ENCODE assay signal across 8 cellular contexts in the genomic region with DNA sequence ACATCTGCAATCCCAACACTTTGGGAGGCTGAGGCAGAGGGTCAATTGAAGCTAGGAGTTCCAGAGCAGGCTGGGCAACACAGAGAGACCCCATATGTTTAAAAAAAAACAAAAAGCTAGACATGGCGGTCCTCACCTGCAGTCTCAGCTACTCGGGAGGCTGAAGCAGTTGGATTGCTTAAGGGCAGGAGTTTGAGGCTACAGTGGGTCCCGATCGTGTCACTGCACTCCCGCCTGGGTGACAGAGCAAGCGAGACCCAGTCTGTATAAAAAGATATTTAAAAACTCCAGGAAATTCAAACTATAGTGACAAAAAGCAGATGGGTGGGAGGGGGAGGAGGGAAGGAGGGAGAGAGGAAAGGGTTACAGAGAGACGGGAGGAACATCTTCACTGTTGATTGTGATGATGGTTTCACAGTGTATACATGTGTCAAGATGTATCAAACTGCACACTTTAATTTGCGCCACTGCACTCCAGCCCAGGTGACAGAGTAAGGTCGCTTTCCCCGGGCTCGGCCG. TPM values are rescaled to one million over a fixed set of nuclear protein-coding genes. Genes with fewer than 3 reads are reported as not detected.
DNase-seq lines count a peak whose midpoint lies in the region; ATAC-seq and TF ChIP-seq lines count a peak whose summit lies in the region.

No MANE protein-coding gene starts in this region.

- H3K4me1 ChIP-seq in CD8-positive, alpha-beta T cell (ENCODE audit: insufficient read depth, low read length) = peaks cover 25% of the 10 kb centered on the region
- H3K4me1 ChIP-seq in HEK293 (ENCODE audit: control insufficient read depth, insufficient read depth, low read length) = peaks cover 5% of the 10 kb centered on the region; the same call in 1 of the 2 replicates
- peaks cover 2% of the 10 kb centered on the region for H3K4me1 ChIP-seq in right cardiac atrium (ENCODE audit: control insufficient read depth, insufficient read depth, low read length)

- H3K4me3 ChIP-seq in CD8-positive, alpha-beta T cell (ENCODE audit: low read depth, low read length) = peak overlapping the region; percentile 75
- H3K4me3 ChIP-seq in HEK293 (ENCODE audit: low read depth, low read length) (peak overlapping the region; percentile 62), right cardiac atrium (ENCODE audit: low read length) (peak overlapping the region; percentile 90)

- no peaks in the 10 kb centered on the region for H3K36me3 ChIP-seq in CD8-positive, alpha-beta T cell (ENCODE audit: insufficient read depth, low read length)
- no peaks in the 10 kb centered on the region; a peak in 1 of 3 replicates for H3K36me3 ChIP-seq in HEK293 (ENCODE audit: control insufficient read depth in 2 of 2, insufficient read depth in 1 of 2, low read length in 2 of 2)

- no peaks in the 10 kb centered on the region for H3K27me3 ChIP-seq in CD8-positive, alpha-beta T cell (ENCODE audit: insufficient read depth, low read length)
- no peaks in the 10 kb centered on the region for H3K27me3 ChIP-seq in right cardiac atrium (ENCODE audit: control insufficient read depth, insufficient read depth)

- peak; percentile 2 for ATAC-seq in CD8-positive, alpha-beta T cell
- ATAC-seq in activated CD8-positive, alpha-beta T cell treated with anti-CD3 and anti-CD28 coated beads, Interleukin-2, amount 10 ng/mL, durations not matched to agents 7 days and 5 days = no peak
- ATAC-seq in right cardiac atrium = peak in 1 of 2 donors; percentile 33
- peak; percentile 43 for ATAC-seq in stimulated activated effector memory CD8-positive, alpha-beta T cell treated with anti-CD3 and anti-CD28 coated beads, Interleukin-12 subunit alpha, Interleukin-12 subunit beta, amount 100 ng/mL, for 72 hours

- DNase-seq in CD8-positive, alpha-beta T cell = no peak
- DNase-seq in activated CD8-positive, alpha-beta T cell treated with anti-CD3 and anti-CD28 coated beads, Interleukin-2, amount 10 ng/mL, durations not matched to agents 7 days and 5 days = no peak
- no peak for DNase-seq in right cardiac atrium
- peak in 1 of 2 donors; percentile 52 for DNase-seq in stimulated activated effector memory CD8-positive, alpha-beta T cell treated with anti-CD3 and anti-CD28 coated beads, Interleukin-12 subunit alpha, Interleukin-12 subunit beta, amount 100 ng/mL, for 72 hours (ENCODE audit: low spot score in 2 of 2)
- DNase-seq in activated CD4-positive, CD25-positive, alpha-beta regulatory T cell treated with anti-CD3 and anti-CD28 coated beads, Interleukin-2, amount 50 U/mL, for 72 hours = no peak
- no peak for DNase-seq in inferior parietal cortex (ENCODE audit: extremely low spot score)
- no peak for DNase-seq in stimulated activated CD4-positive, alpha-beta T cell treated with anti-CD3 and anti-CD28 coated beads, Interleukin-4, amount 100 ng/mL, for 4 hours

- CTCF ChIA-PET in CD8-positive, alpha-beta T cell (lab: Charles Lee) = interaction anchor here (1.5 kb wide), 1 partner anchor 19 kb away, joined by 11 read pairs; no protein-coding TSS in a partner anchor
- CTCF ChIA-PET in HEK293 (lab: Yijun Ruan, JAX) = interaction anchor here (0.8 to 3.3 kb wide), 3 partner anchors 16 to 23 kb away, joined by 3 to 67 read pairs (median 3); no protein-coding TSS in a partner anchor
- CTCF ChIA-PET in activated CD8-positive, alpha-beta T cell treated with anti-CD3 and anti-CD28 coated beads, Interleukin-2, amount 10 ng/mL, durations not matched to agents 7 days and 5 days (lab: Charles Lee) = interaction anchor here (0.7 to 3.3 kb wide), 3 partner anchors 19 to 176 kb away, joined by 3 to 64 read pairs (median 4); no protein-coding TSS in a partner anchor

- peaks cover 48% of the 10 kb centered on the region for H3K4me1 Mint-ChIP-seq in CD8-positive, alpha-beta T cell (ENCODE audit: low read depth)
- peaks cover 41% of the 10 kb centered on the region for H3K4me1 Mint-ChIP-seq in activated CD8-positive, alpha-beta T cell treated with anti-CD3 and anti-CD28 coated beads, Interleukin-2, amount 10 ng/mL, durations not matched to agents 7 days and 5 days (ENCODE audit: low read depth)
- H3K4me1 Mint-ChIP-seq in stimulated activated effector memory CD8-positive, alpha-beta T cell treated with anti-CD3 and anti-CD28 coated beads, Interleukin-12 subunit alpha, Interleukin-12 subunit beta, amount 100 ng/mL, for 72 hours = peaks cover 53% of the 10 kb centered on the region

- TF ChIP-seq CTCF in CD8-positive, alpha-beta T cell (IDR thresholded peaks at IDR 0.05) = no peak
- TF ChIP-seq CTCF in HEK293 (tag by site-specific recombination; IDR thresholded peaks at IDR 0.05) = no peak

- no peaks in the 10 kb centered on the region for H3K27me3 Mint-ChIP-seq in CD8-positive, alpha-beta T cell (ENCODE audit: low read depth)
- no peaks in the 10 kb centered on the region for H3K27me3 Mint-ChIP-seq in activated CD8-positive, alpha-beta T cell treated with anti-CD3 and anti-CD28 coated beads, Interleukin-2, amount 10 ng/mL, durations not matched to agents 7 days and 5 days (ENCODE audit: low read depth)

- H3K36me3 Mint-ChIP-seq in CD8-positive, alpha-beta T cell = peaks cover 19% of the 10 kb centered on the region
- H3K36me3 Mint-ChIP-seq in activated CD8-positive, alpha-beta T cell treated with anti-CD3 and anti-CD28 coated beads, Interleukin-2, amount 10 ng/mL, durations not matched to agents 7 days and 5 days (ENCODE audit: low read depth) = peaks cover 34% of the 10 kb centered on the region
- peaks cover 52% of the 10 kb centered on the region for H3K36me3 Mint-ChIP-seq in stimulated activated effector memory CD8-positive, alpha-beta T cell treated with anti-CD3 and anti-CD28 coated beads, Interleukin-12 subunit alpha, Interleukin-12 subunit beta, amount 100 ng/mL, for 72 hours

- peak overlapping the region; percentile 93 for H3K4me3 Mint-ChIP-seq in CD8-positive, alpha-beta T cell
- peak overlapping the region; percentile 92 for H3K4me3 Mint-ChIP-seq in activated CD8-positive, alpha-beta T cell treated with anti-CD3 and anti-CD28 coated beads, Interleukin-2, amount 10 ng/mL, durations not matched to agents 7 days and 5 days
- H3K4me3 Mint-ChIP-seq in stimulated activated effector memory CD8-positive, alpha-beta T cell treated with anti-CD3 and anti-CD28 coated beads, Interleukin-12 subunit alpha, Interleukin-12 subunit beta, amount 100 ng/mL, for 72 hours = peak overlapping the region; percentile 87

- WGBS in right cardiac atrium = 1% methylated on average over 12 of the region's 12 CpGs

- H3K27ac ChIP-seq in CD8-positive, alpha-beta T cell (ENCODE audit: low read depth, low read length) = peak overlapping the region; percentile 67
- H3K27ac ChIP-seq in HEK293 (ENCODE audit: extremely low read depth, low read depth, low read length) (peak overlapping the region; percentile 98), right cardiac atrium (ENCODE audit: low read length) (peak overlapping the region; percentile 94)

- no peaks in the 10 kb centered on the region for H3K9me3 ChIP-seq in CD8-positive, alpha-beta T cell (ENCODE audit: low read length)
- H3K9me3 ChIP-seq in HEK293 (ENCODE audit: control insufficient read depth, insufficient read depth, low read depth, low read length) (no peaks in the 10 kb centered on the region), right cardiac atrium (ENCODE audit: control insufficient read depth, low read length) (no peaks in the 10 kb centered on the region)

- intact Hi-C loops in CD8-positive, alpha-beta T cell (cut with DNase I, micrococcal nuclease) = loop anchor here (5.0 to 10.0 kb wide), 4 partner anchors 283 to 1614 kb away; partner anchors contain the start of genes PTGR3 (in 2 of the 2), MBP (in 1 of the 2) and ZNF516 (in 1 of the 2)
- intact Hi-C loops in right cardiac atrium (cut with DNase I) = no loop called here

- H3K27ac Mint-ChIP-seq in CD8-positive, alpha-beta T cell = peak overlapping the region; percentile 96
- peak overlapping the region; percentile 91 for H3K27ac Mint-ChIP-seq in activated CD8-positive, alpha-beta T cell treated with anti-CD3 and anti-CD28 coated beads, Interleukin-2, amount 10 ng/mL, durations not matched to agents 7 days and 5 days
- peak overlapping the region; percentile 94 for H3K27ac Mint-ChIP-seq in stimulated activated effector memory CD8-positive, alpha-beta T cell treated with anti-CD3 and anti-CD28 coated beads, Interleukin-12 subunit alpha, Interleukin-12 subunit beta, amount 100 ng/mL, for 72 hours

- POLR2A ChIA-PET in CD8-positive, alpha-beta T cell (lab: Charles Lee) = interaction anchor here (0.5 to 1.3 kb wide), 3 partner anchors 9 to 309 kb away, joined by 3 to 6 read pairs (median 3); no protein-coding TSS in a partner anchor
- POLR2A ChIA-PET in HEK293 (lab: Yijun Ruan, JAX) = no interaction called here
- POLR2A ChIA-PET in activated CD8-positive, alpha-beta T cell treated with anti-CD3 and anti-CD28 coated beads, Interleukin-2, amount 10 ng/mL, durations not matched to agents 7 days and 5 days (lab: Charles Lee) = interaction anchor here (0.8 to 3.4 kb wide), 6 partner anchors 16 to 353 kb away, joined by 4 to 13 read pairs (median 5); no protein-coding TSS in a partner anchor

- H3K9me3 Mint-ChIP-seq in CD8-positive, alpha-beta T cell = no peaks in the 10 kb centered on the region
- H3K9me3 Mint-ChIP-seq in activated CD8-positive, alpha-beta T cell treated with anti-CD3 and anti-CD28 coated beads, Interleukin-2, amount 10 ng/mL, durations not matched to agents 7 days and 5 days (ENCODE audit: insufficient read depth) = no peaks in the 10 kb centered on the region
- H3K9me3 Mint-ChIP-seq in stimulated activated effector memory CD8-positive, alpha-beta T cell treated with anti-CD3 and anti-CD28 coated beads, Interleukin-12 subunit alpha, Interleukin-12 subunit beta, amount 100 ng/mL, for 72 hours = no peaks in the 10 kb centered on the region

TF ChIP-seq in HEK293, 187 proteins besides CTCF, POLR2A, EP300 and RAD21:
- TF ChIP-seq ZNF664 (tag by site-specific recombination; IDR thresholded peaks at IDR 0.05) (no peak), SP3 (tag by site-specific recombination; IDR thresholded peaks at IDR 0.05) (0 out of 2 replicates have a peak, but pooled peaks have one; percentile 13), ZNF792 (tag by site-specific recombination; IDR thresholded peaks at IDR 0.05) (0 out of 2 replicates have a peak, but pooled peaks have one; percentile 64), ZNF48 (tag by site-specific recombination; IDR thresholded peaks at IDR 0.05) (no peak), ZNF629 (tag by site-specific recombination; IDR thresholded peaks at IDR 0.05) (no peak), ZNF121 (tag by site-specific recombination; IDR thresholded peaks at IDR 0.05) (peak; percentile 25; the same call in 1 of the 2 replicates)

RNA-seq across cellular contexts. Expression of gene ZNF236, which starts 0.9 kb away (rescaled TPM):
- total RNA-seq in CD8-positive, alpha-beta T cell = 10 to 100 TPM; 24.9 to 25.4 TPM
- total RNA-seq in activated CD8-positive, alpha-beta T cell treated with anti-CD3 and anti-CD28 coated beads, Interleukin-2, amount 10 ng/mL, durations not matched to agents 7 days and 5 days = 10 to 100 TPM; 18.2 to 24.3 TPM
- total RNA-seq in right cardiac atrium = 10 to 100 TPM; 12.8 to 19.8 (median 17.6) TPM
- polyA plus RNA-seq in right cardiac atrium = 2.2 TPM

Comparison
In these comparisons a context has a peak if more than half of its experiments do, and no peak if none do; other contexts are left out.
1. intact Hi-C loops: an anchor here in CD8-positive, alpha-beta T cell (5.0 to 10.0 kb wide); none called in right cardiac atrium.